33 cellular contexts compared by ENCODE assay signal in the genomic region with DNA sequence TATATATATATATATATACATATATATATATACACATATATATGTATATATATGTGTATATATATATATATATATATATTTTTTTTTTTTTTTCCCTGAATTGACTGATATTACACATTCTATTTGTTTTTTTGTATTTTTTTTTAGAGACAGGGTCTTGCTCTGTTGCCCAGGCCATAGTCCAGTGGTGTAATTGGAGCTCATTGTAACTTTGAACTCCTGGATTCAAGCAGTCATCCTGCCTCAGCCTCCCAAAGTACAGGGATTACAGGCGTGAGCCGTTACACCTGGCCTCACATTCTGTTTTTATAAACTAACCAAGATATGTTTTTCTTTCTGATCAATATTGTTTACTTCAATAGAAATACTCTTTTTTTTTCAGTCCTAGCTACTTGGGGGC.
"Had no signal": no experiment of that assay in that cellular context is flagged by ENCODE, and none has a peak within 500 bp of the region (broad histone marks: within the 10 kb centered on the region; RNA-seq: fewer than 3 reads in every experiment).

No MANE protein-coding gene starts in this region.

- H3K4me3 ChIP-seq: ovary, psoas muscle, skin epidermis, smooth muscle cell, spleen, suprapubic skin, testis, tibial artery, transverse colon, upper lobe of right lung, uterus had no signal

- H3K4me1 Mint-ChIP-seq: nephron progenitor cell; neural crest cell; stimulated activated memory B cell treated with anti-CD40 and anti-IgM and Interleukin-4, amounts not matched to agents 10 μg/mL and 1 μg/mL and 100 μg/mL, for 72 hours; stimulated activated naive CD8-positive, alpha-beta T cell treated with anti-CD3 and anti-CD28 coated beads, Interleukin-15, amount 100 ng/mL, for 72 hours had no signal

- H3K9me3 ChIP-seq: neutrophil, ovary, psoas muscle, spleen, suprapubic skin, testis, tibial artery, transverse colon, upper lobe of right lung, uterus had no signal

- H3K36me3 ChIP-seq: ovary, suprapubic skin, tibial artery, transverse colon, upper lobe of right lung, uterus had no signal

- H3K4me1 ChIP-seq: parathyroid adenoma, psoas muscle, spleen, suprapubic skin, testis, tibial artery, transverse colon, upper lobe of right lung, uterus had no signal

- H3K27me3 ChIP-seq: neutrophil, ovary, spleen, suprapubic skin, testis, tibial artery, transverse colon, upper lobe of right lung, uterus had no signal

- H3K27ac Mint-ChIP-seq: natural killer cell treated with Interleukin-12 subunit alpha and Interleukin-12 subunit beta and Interleukin-15 and Interleukin-18, amount 100 ng/mL, for 72 hours; nephron progenitor cell; progenitor cell of endocrine pancreas; stimulated activated memory B cell treated with anti-CD40 and anti-IgM and Interleukin-4, amounts not matched to agents 10 μg/mL and 1 μg/mL and 100 μg/mL, for 72 hours; stimulated activated naive CD8-positive, alpha-beta T cell treated with anti-CD3 and anti-CD28 coated beads, Interleukin-15, amount 100 ng/mL, for 72 hours; type B pancreatic cell had no signal

- H3K9me3 Mint-ChIP-seq: naive thymus-derived CD8-positive, alpha-beta T cell; natural killer cell treated with Interleukin-12 subunit alpha and Interleukin-12 subunit beta and Interleukin-15 and Interleukin-18, amount 100 ng/mL, for 72 hours; nephron progenitor cell; neural crest cell; stimulated activated memory B cell treated with anti-CD40 and anti-IgM and Interleukin-4, amounts not matched to agents 10 μg/mL and 1 μg/mL and 100 μg/mL, for 72 hours; stimulated activated naive CD8-positive, alpha-beta T cell treated with anti-CD3 and anti-CD28 coated beads, Interleukin-15, amount 100 ng/mL, for 72 hours; type B pancreatic cell had no signal

- H3K27me3 Mint-ChIP-seq: naive thymus-derived CD8-positive, alpha-beta T cell; natural killer cell treated with Interleukin-12 subunit alpha and Interleukin-12 subunit beta and Interleukin-15 and Interleukin-18, amount 100 ng/mL, for 72 hours; progenitor cell of endocrine pancreas; stimulated activated memory B cell treated with anti-CD40 and anti-IgM and Interleukin-4, amounts not matched to agents 10 μg/mL and 1 μg/mL and 100 μg/mL, for 72 hours; stimulated activated naive CD8-positive, alpha-beta T cell treated with anti-CD3 and anti-CD28 coated beads, Interleukin-15, amount 100 ng/mL, for 72 hours; type B pancreatic cell had no signal

- H3K36me3 Mint-ChIP-seq: naive thymus-derived CD8-positive, alpha-beta T cell; stimulated activated memory B cell treated with anti-CD40 and anti-IgM and Interleukin-4, amounts not matched to agents 10 μg/mL and 1 μg/mL and 100 μg/mL, for 72 hours had no signal

- H3K27ac ChIP-seq: neutrophil, ovary, parathyroid adenoma, psoas muscle, skin epidermis, spleen, suprapubic skin, testis, tibial artery, transverse colon, upper lobe of right lung, uterus had no signal

- DNase-seq: naive thymus-derived CD8-positive, alpha-beta T cell; nephron progenitor cell; nucleus accumbens; ovary; posterior cingulate gyrus; psoas muscle; right cardiac atrium; spleen; stimulated activated CD4-positive, alpha-beta T cell treated with anti-CD3 and anti-CD28 coated beads, Interleukin-12 subunit alpha, Interleukin-12 subunit beta, amount 100 ng/mL, for 4 hours; stimulated activated CD4-positive, alpha-beta T cell treated with anti-CD3 and anti-CD28 coated beads, Interleukin-1b, Interleukin-23, amount 100 ng/mL, for 48 hours; stimulated activated CD4-positive, alpha-beta T cell treated with anti-CD3 and anti-CD28 coated beads, Interleukin-4, amount 100 ng/mL, for 1 hour; stimulated activated CD4-positive, alpha-beta T cell treated with anti-CD3 and anti-CD28 coated beads, Interleukin-4, amount 100 ng/mL, for 4 hours; stimulated activated CD8-positive, alpha-beta memory T cell treated with anti-CD3 and anti-CD28 coated beads, Interleukin-4, amount 100 ng/mL, for 48 hours; stimulated activated naive CD4-positive, alpha-beta T cell; stimulated activated naive CD8-positive, alpha-beta T cell treated with anti-CD3 and anti-CD28 coated beads, Interleukin-15, amount 100 ng/mL, for 72 hours; stimulated activated naive CD8-positive, alpha-beta T cell treated with anti-CD3 and anti-CD28 coated beads, Interleukin-15, Interleukin-2, amounts not matched to agents 100 U/mL and 50 U/mL, for 24 hours; substantia nigra; testis; tibial artery; transverse colon; upper lobe of right lung; uterus had no signal

- ATAC-seq: naive thymus-derived CD8-positive, alpha-beta T cell; natural killer cell treated with Interleukin-12 subunit alpha and Interleukin-12 subunit beta and Interleukin-15 and Interleukin-18, amount 100 ng/mL, for 72 hours; psoas muscle; right cardiac atrium; sciatic nerve; stimulated activated memory B cell treated with anti-CD40 and anti-IgM and Interleukin-4, amounts not matched to agents 10 μg/mL and 1 μg/mL and 100 μg/mL, for 72 hours; stimulated activated naive CD8-positive, alpha-beta T cell treated with anti-CD3 and anti-CD28 coated beads, Interleukin-15, amount 100 ng/mL, for 72 hours; stimulated activated naive CD8-positive, alpha-beta T cell treated with anti-CD3 and anti-CD28 coated beads, Interleukin-15, Interleukin-2, amounts not matched to agents 100 U/mL and 50 U/mL, for 24 hours; upper lobe of right lung had no signal

- H3K4me3 Mint-ChIP-seq: naive thymus-derived CD8-positive, alpha-beta T cell; natural killer cell treated with Interleukin-12 subunit alpha and Interleukin-12 subunit beta and Interleukin-15 and Interleukin-18, amount 100 ng/mL, for 72 hours; nephron progenitor cell; neural crest cell; stimulated activated memory B cell treated with anti-CD40 and anti-IgM and Interleukin-4, amounts not matched to agents 10 μg/mL and 1 μg/mL and 100 μg/mL, for 72 hours; stimulated activated naive CD8-positive, alpha-beta T cell treated with anti-CD3 and anti-CD28 coated beads, Interleukin-15, amount 100 ng/mL, for 72 hours; type B pancreatic cell had no signal
